Comparison of ENCODE assay signal across 3 cellular contexts in the genomic region with DNA sequence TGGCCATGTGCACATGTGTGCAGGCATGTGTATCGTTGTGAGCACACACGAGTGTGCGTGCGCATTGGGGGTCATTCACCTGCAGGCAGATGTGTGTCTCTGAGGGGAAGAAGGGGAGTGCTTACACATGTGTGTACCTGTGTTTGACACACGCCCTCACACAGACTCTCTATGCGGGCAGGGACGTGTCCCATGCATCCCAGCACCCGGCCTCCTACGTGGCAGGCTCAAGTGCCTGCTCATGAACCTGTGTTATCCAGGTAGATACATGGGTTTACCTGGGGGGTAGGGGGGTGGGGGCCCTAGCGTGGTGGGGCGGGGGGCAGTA.
TF ChIP-seq lines count a peak whose summit lies in the region.

No MANE protein-coding gene starts in this region.

TF ChIP-seq in SK-N-SH, 30 proteins besides CTCF, POLR2A, EP300 and RAD21 (continues in another document):
- TF ChIP-seq USF2 (IDR thresholded peaks at IDR 0.05; ENCODE audit: borderline replicate concordance, low read depth, low read length) (no peak), FOXJ3 (CRISPR knock-in tag; IDR thresholded peaks at IDR 0.05) (no peak), YY1 (IDR thresholded peaks at IDR 0.05; ENCODE audit: low read depth) (no peak), NRF1 (IDR thresholded peaks at IDR 0.05; ENCODE audit: low read depth, low read length) (no peak), EZH2phosphoT487 (IDR thresholded peaks at IDR 0.05; ENCODE audit: borderline replicate concordance, low read depth) (no peak), JUND (IDR thresholded peaks at IDR 0.05) (no peak), TAF1 (IDR thresholded peaks at IDR 0.05; ENCODE audit: borderline replicate concordance, low read depth, low read length) (no peak), MEF2A (IDR thresholded peaks at IDR 0.05; ENCODE audit: borderline replicate concordance, low read depth) (no peak), REST (IDR thresholded peaks at IDR 0.05; ENCODE audit: low read depth, low read length) (no peak), USF1 (IDR thresholded peaks at IDR 0.05; ENCODE audit: borderline replicate concordance, low read depth) (no peak), RXRA (IDR thresholded peaks at IDR 0.05; ENCODE audit: borderline replicate concordance, low read depth) (no peak), POLR2AphosphoS5 (IDR thresholded peaks at IDR 0.05; ENCODE audit: low read depth, low read length) (no peak)
- TF ChIP-seq, protein P1, sequence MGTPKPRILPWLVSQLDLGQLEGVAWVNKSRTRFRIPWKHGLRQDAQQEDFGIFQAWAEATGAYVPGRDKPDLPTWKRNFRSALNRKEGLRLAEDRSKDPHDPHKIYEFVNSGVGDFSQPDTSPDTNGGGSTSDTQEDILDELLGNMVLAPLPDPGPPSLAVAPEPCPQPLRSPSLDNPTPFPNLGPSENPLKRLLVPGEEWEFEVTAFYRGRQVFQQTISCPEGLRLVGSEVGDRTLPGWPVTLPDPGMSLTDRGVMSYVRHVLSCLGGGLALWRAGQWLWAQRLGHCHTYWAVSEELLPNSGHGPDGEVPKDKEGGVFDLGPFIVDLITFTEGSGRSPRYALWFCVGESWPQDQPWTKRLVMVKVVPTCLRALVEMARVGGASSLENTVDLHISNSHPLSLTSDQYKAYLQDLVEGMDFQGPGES (IDR thresholded peaks at IDR 0.05; ENCODE audit: low read depth, low read length) = no peak

TF ChIP-seq in SK-N-SH treated with all-trans-retinoic acid at 6 μM for 48 hours, 23 proteins besides CTCF, POLR2A, EP300 and RAD21:
- TF ChIP-seq ZNF8 (CRISPR knock-in tag; IDR thresholded peaks at IDR 0.05) = no peak
- no peak for TF ChIP-seq ZC3H10 (CRISPR knock-in tag; IDR thresholded peaks at IDR 0.05)
- TF ChIP-seq, protein P2, sequence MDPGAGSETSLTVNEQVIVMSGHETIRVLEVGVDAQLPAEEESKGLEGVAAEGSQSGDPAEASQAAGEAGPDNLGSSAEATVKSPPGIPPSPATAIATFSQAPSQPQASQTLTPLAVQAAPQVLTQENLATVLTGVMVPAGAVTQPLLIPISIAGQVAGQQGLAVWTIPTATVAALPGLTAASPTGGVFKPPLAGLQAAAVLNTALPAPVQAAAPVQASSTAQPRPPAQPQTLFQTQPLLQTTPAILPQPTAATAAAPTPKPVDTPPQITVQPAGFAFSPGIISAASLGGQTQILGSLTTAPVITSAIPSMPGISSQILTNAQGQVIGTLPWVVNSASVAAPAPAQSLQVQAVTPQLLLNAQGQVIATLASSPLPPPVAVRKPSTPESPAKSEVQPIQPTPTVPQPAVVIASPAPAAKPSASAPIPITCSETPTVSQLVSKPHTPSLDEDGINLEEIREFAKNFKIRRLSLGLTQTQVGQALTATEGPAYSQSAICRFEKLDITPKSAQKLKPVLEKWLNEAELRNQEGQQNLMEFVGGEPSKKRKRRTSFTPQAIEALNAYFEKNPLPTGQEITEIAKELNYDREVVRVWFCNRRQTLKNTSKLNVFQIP (CRISPR knock-in tag; IDR thresholded peaks at IDR 0.05; ENCODE audit: borderline replicate concordance, low read depth) = no peak
- TF ChIP-seq ESRRG (CRISPR knock-in tag; IDR thresholded peaks at IDR 0.05) = no peak
- no peak for TF ChIP-seq ARNTL (CRISPR knock-in tag; IDR thresholded peaks at IDR 0.05; ENCODE audit: borderline replicate concordance, low read depth)

TF ChIP-seq in HCT116, 20 proteins besides CTCF, POLR2A, EP300 and RAD21:
- no peak for TF ChIP-seq YY1 (IDR thresholded peaks at IDR 0.05; ENCODE audit: extremely low read depth, insufficient replicate concordance, low read depth, low read length)
- no peak for TF ChIP-seq SP1 (IDR thresholded peaks at IDR 0.05; ENCODE audit: low read depth)
- no peak for TF ChIP-seq FOSL1 (IDR thresholded peaks at IDR 0.05; ENCODE audit: low read depth)
- no peak for TF ChIP-seq CBX3 (IDR thresholded peaks at IDR 0.05; ENCODE audit: low read depth)
- no peak for TF ChIP-seq ZNF274 (IDR thresholded peaks at IDR 0.05; ENCODE audit: low read depth, low read length)
- TF ChIP-seq, protein P3, sequence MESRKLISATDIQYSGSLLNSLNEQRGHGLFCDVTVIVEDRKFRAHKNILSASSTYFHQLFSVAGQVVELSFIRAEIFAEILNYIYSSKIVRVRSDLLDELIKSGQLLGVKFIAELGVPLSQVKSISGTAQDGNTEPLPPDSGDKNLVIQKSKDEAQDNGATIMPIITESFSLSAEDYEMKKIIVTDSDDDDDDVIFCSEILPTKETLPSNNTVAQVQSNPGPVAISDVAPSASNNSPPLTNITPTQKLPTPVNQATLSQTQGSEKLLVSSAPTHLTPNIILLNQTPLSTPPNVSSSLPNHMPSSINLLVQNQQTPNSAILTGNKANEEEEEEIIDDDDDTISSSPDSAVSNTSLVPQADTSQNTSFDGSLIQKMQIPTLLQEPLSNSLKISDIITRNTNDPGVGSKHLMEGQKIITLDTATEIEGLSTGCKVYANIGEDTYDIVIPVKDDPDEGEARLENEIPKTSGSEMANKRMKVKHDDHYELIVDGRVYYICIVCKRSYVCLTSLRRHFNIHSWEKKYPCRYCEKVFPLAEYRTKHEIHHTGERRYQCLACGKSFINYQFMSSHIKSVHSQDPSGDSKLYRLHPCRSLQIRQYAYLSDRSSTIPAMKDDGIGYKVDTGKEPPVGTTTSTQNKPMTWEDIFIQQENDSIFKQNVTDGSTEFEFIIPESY (IDR thresholded peaks at IDR 0.05; ENCODE audit: extremely low read depth, insufficient replicate concordance, low read length) = no peak
- TF ChIP-seq EZH2phosphoT487 (IDR thresholded peaks at IDR 0.05; ENCODE audit: borderline replicate concordance) = no peak
